ENCODE assay signal across 8 cellular contexts in genomic region chr11:46119053-46119351, GRCh38. TPM values are rescaled to one million over a fixed set of nuclear protein-coding genes. Genes with fewer than 3 reads are reported as not detected.
DNase-seq lines count a peak whose midpoint lies in the region; ATAC-seq and TF ChIP-seq lines count a peak whose summit lies in the region.

No MANE protein-coding gene starts in this region.

- intact Hi-C loops in lower lobe of right lung (cut with DNase I) = no loop called here

- H3K27me3 ChIP-seq in lower lobe of right lung (ENCODE audit: low read depth) = no peaks in the 10 kb centered on the region

- H3K27ac Mint-ChIP-seq in activated naive CD4-positive, alpha-beta T cell treated with anti-CD3 and anti-CD28 coated beads, Interleukin-2, amount 50 U/mL, for 24 hours = peak overlapping the region; percentile 98
- peak overlapping the region; percentile 96 for H3K27ac Mint-ChIP-seq in type B pancreatic cell

- TF ChIP-seq POLR2A in erythroblast (IDR thresholded peaks at IDR 0.05; ENCODE audit: low read length) = no peak

- peaks cover 53% of the 10 kb centered on the region for H3K4me1 ChIP-seq in lower lobe of right lung

- H3K4me3 ChIP-seq in astrocyte of the cerebellum (ENCODE audit: low read depth, low read length) (peak overlapping the region; percentile 64), lower lobe of right lung (peak overlapping the region; percentile 72)

- H3K9me3 ChIP-seq in lower lobe of right lung = no peaks in the 10 kb centered on the region

- H3K4me1 Mint-ChIP-seq in activated naive CD4-positive, alpha-beta T cell treated with anti-CD3 and anti-CD28 coated beads, Interleukin-2, amount 50 U/mL, for 24 hours = peaks cover 67% of the 10 kb centered on the region
- H3K4me1 Mint-ChIP-seq in type B pancreatic cell (ENCODE audit: unreplicated experiment) = peaks cover 46% of the 10 kb centered on the region

- DNase-seq in activated naive CD4-positive, alpha-beta T cell treated with anti-CD3 and anti-CD28 coated beads, Interleukin-2, amount 50 U/mL, for 16 hours = no peak
- no peak for DNase-seq in astrocyte of the cerebellum (ENCODE audit: low read depth)
- no peak for DNase-seq in lower lobe of right lung
- no peak for DNase-seq in type B pancreatic cell (ENCODE audit: extremely low spot score, unreplicated experiment)
- no peak for DNase-seq in HuH-7.5 (ENCODE audit: low spot score)
- no peak for DNase-seq in erythroblast (lab: John Stamatoyannopoulos, UW)
- no peak for DNase-seq in NCI-H187 treated with DMSO at 0.1 percent for 48 hours (lab: John Stamatoyannopoulos, UW)

- peak overlapping the region; percentile 88 for H3K27ac ChIP-seq in lower lobe of right lung

- no peaks in the 10 kb centered on the region for H3K36me3 ChIP-seq in lower lobe of right lung

- H3K36me3 Mint-ChIP-seq in activated naive CD4-positive, alpha-beta T cell treated with anti-CD3 and anti-CD28 coated beads, Interleukin-2, amount 50 U/mL, for 24 hours = no peaks in the 10 kb centered on the region
- no peaks in the 10 kb centered on the region for H3K36me3 Mint-ChIP-seq in type B pancreatic cell

- in situ Hi-C loops in astrocyte of the cerebellum (cut with HindIII; ENCODE audit: low sequenced_read_pairs) = no loop called here

- H3K27me3 Mint-ChIP-seq in activated naive CD4-positive, alpha-beta T cell treated with anti-CD3 and anti-CD28 coated beads, Interleukin-2, amount 50 U/mL, for 24 hours = no peaks in the 10 kb centered on the region
- H3K27me3 Mint-ChIP-seq in type B pancreatic cell = no peaks in the 10 kb centered on the region

- ATAC-seq in lower lobe of right lung = no peak

- TF ChIP-seq CTCF in astrocyte of the cerebellum (IDR thresholded peaks at IDR 0.05; ENCODE audit: low read depth, low read length, missing control alignments) = no peak
- TF ChIP-seq CTCF in lower lobe of right lung (IDR thresholded peaks at IDR 0.05) = no peak
- TF ChIP-seq CTCF in type B pancreatic cell (conservative IDR thresholded peaks at IDR 0.05) = no peak

- no peaks in the 10 kb centered on the region for H3K9me3 Mint-ChIP-seq in activated naive CD4-positive, alpha-beta T cell treated with anti-CD3 and anti-CD28 coated beads, Interleukin-2, amount 50 U/mL, for 24 hours
- no peaks in the 10 kb centered on the region for H3K9me3 Mint-ChIP-seq in type B pancreatic cell

- H3K4me3 Mint-ChIP-seq in activated naive CD4-positive, alpha-beta T cell treated with anti-CD3 and anti-CD28 coated beads, Interleukin-2, amount 50 U/mL, for 24 hours = peak overlapping the region; percentile 97
- H3K4me3 Mint-ChIP-seq in type B pancreatic cell = peak overlapping the region; percentile 91

RNA-seq across cellular contexts. Expression of gene PHF21A, which starts 2.3 kb away (rescaled TPM):
- total RNA-seq in lower lobe of right lung (48.4 TPM), type B pancreatic cell (ENCODE audit: low replicate concordance) (62.4 TPM in 2 replicates)
